ENCODE assay signal across 24 cellular contexts in genomic region chr1:159931101-159931816, GRCh38. TPM values are rescaled to one million over a fixed set of nuclear protein-coding genes. Genes with fewer than 3 reads are reported as not detected.
"Had no signal": no experiment of that assay in that cellular context is flagged by ENCODE, and none has a peak within 500 bp of the region (broad histone marks: within the 10 kb centered on the region; RNA-seq: fewer than 3 reads in every experiment).

No MANE protein-coding gene starts in this region.

- ATAC-seq: heart left ventricle; left lobe of liver; mucosa of descending colon; naive thymus-derived CD8-positive, alpha-beta T cell; right cardiac atrium; stimulated activated memory B cell treated with anti-CD40 and anti-IgM and Interleukin-4, amounts not matched to agents 10 μg/mL and 1 μg/mL and 100 μg/mL, for 72 hours; stimulated activated naive CD8-positive, alpha-beta T cell treated with anti-CD3 and anti-CD28 coated beads, Interleukin-15, amount 100 ng/mL, for 72 hours had no signal

- H3K4me3 ChIP-seq: coronary artery, dorsolateral prefrontal cortex, heart left ventricle, mucosa of descending colon, ovary, thoracic aorta, transverse colon had no signal

- H3K27me3 Mint-ChIP-seq: progenitor cell of endocrine pancreas; stimulated activated naive CD8-positive, alpha-beta T cell treated with anti-CD3 and anti-CD28 coated beads, Interleukin-15, amount 100 ng/mL, for 72 hours had no signal

- H3K9me3 Mint-ChIP-seq: naive thymus-derived CD8-positive, alpha-beta T cell; stimulated activated memory B cell treated with anti-CD40 and anti-IgM and Interleukin-4, amounts not matched to agents 10 μg/mL and 1 μg/mL and 100 μg/mL, for 72 hours; stimulated activated naive CD8-positive, alpha-beta T cell treated with anti-CD3 and anti-CD28 coated beads, Interleukin-15, amount 100 ng/mL, for 72 hours had no signal

- H3K4me3 Mint-ChIP-seq: stimulated activated memory B cell treated with anti-CD40 and anti-IgM and Interleukin-4, amounts not matched to agents 10 μg/mL and 1 μg/mL and 100 μg/mL, for 72 hours; stimulated activated naive CD8-positive, alpha-beta T cell treated with anti-CD3 and anti-CD28 coated beads, Interleukin-15, amount 100 ng/mL, for 72 hours had no signal

- H3K9me3 ChIP-seq: heart left ventricle, mucosa of descending colon, ovary, thoracic aorta, transverse colon had no signal

- H3K27ac ChIP-seq: coronary artery, dorsolateral prefrontal cortex, heart left ventricle, ovary, thoracic aorta, transverse colon had no signal

- H3K27me3 ChIP-seq: heart left ventricle, ovary, transverse colon had no signal

- FAIRE-seq: small intestine had no signal

- DNase-seq: dorsolateral prefrontal cortex; effector CD8-positive, alpha-beta T cell; foreskin melanocyte; heart left ventricle; hippocampal formation; kidney glomerular epithelial cell; naive thymus-derived CD8-positive, alpha-beta T cell; ovary; right cardiac atrium; small intestine; stimulated activated CD4-positive, alpha-beta T cell treated with anti-CD3 and anti-CD28 coated beads, Interleukin-4, amount 100 ng/mL, for 1 hour; stimulated activated CD8-positive, alpha-beta memory T cell treated with anti-CD3 and anti-CD28 coated beads, Interleukin-4, amount 100 ng/mL, for 48 hours; stimulated activated naive CD8-positive, alpha-beta T cell treated with anti-CD3 and anti-CD28 coated beads, Interleukin-15, amount 100 ng/mL, for 72 hours; transverse colon had no signal

- H3K36me3 Mint-ChIP-seq: naive thymus-derived CD8-positive, alpha-beta T cell; stimulated activated memory B cell treated with anti-CD40 and anti-IgM and Interleukin-4, amounts not matched to agents 10 μg/mL and 1 μg/mL and 100 μg/mL, for 72 hours had no signal

- H3K27ac Mint-ChIP-seq: progenitor cell of endocrine pancreas; stimulated activated memory B cell treated with anti-CD40 and anti-IgM and Interleukin-4, amounts not matched to agents 10 μg/mL and 1 μg/mL and 100 μg/mL, for 72 hours had no signal

- H3K36me3 ChIP-seq: heart left ventricle, ovary, thoracic aorta, transverse colon had no signal

RNA-seq across cellular contexts. Expression of gene IGSF9, which starts 14.2 kb away (rescaled TPM):
- total RNA-seq: chondrocyte had no signal
- polyA plus RNA-seq: naive thymus-derived CD8-positive, alpha-beta T cell had no signal

RNA-seq across cellular contexts. Expression of gene SLAMF9, which starts 22.8 kb away (rescaled TPM):
- total RNA-seq: chondrocyte; lower leg skin; mucosa of descending colon; naive thymus-derived CD8-positive, alpha-beta T cell; ovary; progenitor cell of endocrine pancreas; right cardiac atrium; thoracic aorta; urinary bladder had no signal
- polyA plus RNA-seq: naive thymus-derived CD8-positive, alpha-beta T cell; neural cell; ovary; right cardiac atrium; small intestine; urinary bladder had no signal

RNA-seq across cellular contexts. Expression of gene CFAP45, which starts 31.3 kb away (rescaled TPM):
- total RNA-seq: left lobe of liver had no signal
